26 cellular contexts compared by ENCODE assay signal in the genomic region with DNA sequence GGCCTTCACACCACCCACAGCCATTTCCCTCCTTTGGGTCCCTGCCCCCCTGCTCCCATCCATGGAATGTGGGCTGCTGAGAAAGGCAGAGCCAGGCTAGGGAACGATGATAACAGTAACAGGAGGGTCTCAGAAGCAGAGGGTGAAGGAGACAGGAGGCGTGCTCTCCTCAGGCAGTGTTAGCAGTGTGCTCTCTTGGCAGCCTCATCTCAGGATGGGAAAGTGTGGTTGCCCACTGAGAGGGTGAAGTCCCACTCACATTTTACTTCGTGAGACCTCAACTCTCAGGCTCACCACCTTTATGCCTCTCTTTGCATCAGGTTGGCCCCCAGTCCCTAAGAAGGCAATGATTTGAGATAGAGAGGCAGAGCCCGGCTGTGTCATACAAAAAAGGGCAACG. TPM values are rescaled to one million over a fixed set of nuclear protein-coding genes. Genes with fewer than 3 reads are reported as not detected.
DNase-seq lines count a peak whose midpoint lies in the region; ATAC-seq, FAIRE-seq and TF ChIP-seq lines count a peak whose summit lies in the region.
"Had no signal": no experiment of that assay in that cellular context is flagged by ENCODE, and none has a peak within 500 bp of the region (broad histone marks: within the 10 kb centered on the region; RNA-seq: fewer than 3 reads in every experiment).

No MANE protein-coding gene starts in this region.

- FAIRE-seq in pancreas (lab: Jason Lieb, UNC), result no peak
- FAIRE-seq: A204.1 had no signal

- peaks cover 64% of the 10 kb centered on the region for H3K4me1 Mint-ChIP-seq in activated CD4-positive, alpha-beta T cell treated with anti-CD3 and anti-CD28 coated beads for 36 hours
- H3K4me1 Mint-ChIP-seq in CD8-positive, alpha-beta memory T cell, result peaks cover 79 to 98% (median 91%) of the 10 kb centered on the region in 3 donors
- H3K4me1 Mint-ChIP-seq in activated naive CD8-positive, alpha-beta T cell (ENCODE audit: low read depth), result peaks cover 66% of the 10 kb centered on the region
- H3K4me1 Mint-ChIP-seq: B cell had no signal

- no peak overlapping the region for H3K27ac ChIP-seq in CD8-positive, alpha-beta memory T cell (ENCODE audit: low read depth, low read length)
- no peak overlapping the region for H3K27ac ChIP-seq in pancreas
- H3K27ac ChIP-seq: esophagus muscularis mucosa, gastrocnemius medialis, RWPE1, SK-N-MC had no signal

- WGBS in pancreas, 2 donors, result 94 to 97% methylated on average over 5 of the region's 5 CpGs

- H3K27ac Mint-ChIP-seq in activated CD4-positive, alpha-beta T cell treated with anti-CD3 and anti-CD28 coated beads for 36 hours, result peak overlapping the region; percentile 77
- H3K27ac Mint-ChIP-seq in CD8-positive, alpha-beta memory T cell, result peak overlapping the region; percentile 80 to 96 (median 87)
- peak overlapping the region; percentile 91 for H3K27ac Mint-ChIP-seq in activated naive CD8-positive, alpha-beta T cell
- H3K27ac Mint-ChIP-seq: B cell, type B pancreatic cell had no signal

- CTCF ChIA-PET in activated CD4-positive, alpha-beta T cell treated with anti-CD3 and anti-CD28 coated beads for 36 hours (lab: Charles Lee), result interaction anchor here (0.8 kb wide), 1 partner anchor 463 kb away, joined by 3 read pairs; no protein-coding TSS in a partner anchor
- CTCF ChIA-PET in CD8-positive, alpha-beta memory T cell (lab: Charles Lee), result interaction anchor here (1.9 kb wide), 1 partner anchor 19 kb away, joined by 4 read pairs; no protein-coding TSS in a partner anchor

- no peaks in the 10 kb centered on the region for H3K9me3 ChIP-seq in CD8-positive, alpha-beta memory T cell (ENCODE audit: low read length)
- H3K9me3 ChIP-seq in mucosa of descending colon (no peaks in the 10 kb centered on the region), pancreas (no peaks in the 10 kb centered on the region)
- H3K9me3 ChIP-seq: esophagus muscularis mucosa, gastrocnemius medialis had no signal

- H3K4me3 Mint-ChIP-seq in activated CD4-positive, alpha-beta T cell treated with anti-CD3 and anti-CD28 coated beads for 36 hours, result no peak overlapping the region
- H3K4me3 Mint-ChIP-seq in CD8-positive, alpha-beta memory T cell, result peak overlapping the region in 6 of 7 donors; percentile 26 to 84 (median 52)
- H3K4me3 Mint-ChIP-seq in activated naive CD8-positive, alpha-beta T cell, result peak overlapping the region; percentile 24
- H3K4me3 Mint-ChIP-seq: B cell, type B pancreatic cell had no signal

- peak; percentile 21 for ATAC-seq in activated CD4-positive, alpha-beta T cell treated with anti-CD3 and anti-CD28 coated beads for 36 hours
- ATAC-seq in mucosa of descending colon (peak; percentile 14), pancreas (no peak), HG02763 (IDR thresholded peaks at IDR 0.05; ENCODE audit: unreplicated experiment) (no peak)
- ATAC-seq: gastrocnemius medialis had no signal

- H3K27me3 ChIP-seq in CD8-positive, alpha-beta memory T cell (ENCODE audit: insufficient read depth, low read length, poor library complexity, severe bottlenecking), result no peaks in the 10 kb centered on the region
- no peaks in the 10 kb centered on the region for H3K27me3 ChIP-seq in pancreas
- H3K27me3 ChIP-seq: esophagus muscularis mucosa, gastrocnemius medialis had no signal

- POLR2A ChIA-PET in activated CD4-positive, alpha-beta T cell treated with anti-CD3 and anti-CD28 coated beads for 36 hours (lab: Charles Lee), result no interaction called here
- POLR2A ChIA-PET in CD8-positive, alpha-beta memory T cell (lab: Charles Lee), result interaction anchor here (0.9 kb wide), 1 partner anchor 11 kb away, joined by 5 read pairs; no protein-coding TSS in a partner anchor

- intact Hi-C loops in activated CD4-positive, alpha-beta T cell treated with anti-CD3 and anti-CD28 coated beads for 36 hours (cut with DNase I, micrococcal nuclease), result no loop called here
- intact Hi-C loops in mucosa of descending colon (cut with DNase I, micrococcal nuclease) (no loop called here), pancreas (cut with DNase I) (no loop called here)

- H3K27me3 Mint-ChIP-seq in activated CD4-positive, alpha-beta T cell treated with anti-CD3 and anti-CD28 coated beads for 36 hours, result no peaks in the 10 kb centered on the region
- peaks cover 0 to 2% of the 10 kb centered on the region in 2 donors for H3K27me3 Mint-ChIP-seq in CD8-positive, alpha-beta memory T cell
- H3K27me3 Mint-ChIP-seq in activated naive CD8-positive, alpha-beta T cell, result no peaks in the 10 kb centered on the region
- H3K27me3 Mint-ChIP-seq: B cell, type B pancreatic cell had no signal

- peaks cover 5% of the 10 kb centered on the region for H3K36me3 Mint-ChIP-seq in activated CD4-positive, alpha-beta T cell treated with anti-CD3 and anti-CD28 coated beads for 36 hours (ENCODE audit: low read depth)
- H3K36me3 Mint-ChIP-seq in CD8-positive, alpha-beta memory T cell, result peaks cover 2 to 33% (median 19%) of the 10 kb centered on the region in 3 donors
- H3K36me3 Mint-ChIP-seq in activated naive CD8-positive, alpha-beta T cell, result peaks cover 18% of the 10 kb centered on the region
- H3K36me3 Mint-ChIP-seq: type B pancreatic cell had no signal

- H3K4me3 ChIP-seq in CD8-positive, alpha-beta memory T cell (ENCODE audit: low read length), result no peak overlapping the region
- no peak overlapping the region for H3K4me3 ChIP-seq in mucosa of descending colon
- H3K4me3 ChIP-seq in pancreas, result no peak overlapping the region
- H3K4me3 ChIP-seq: esophagus muscularis mucosa, gastrocnemius medialis, SK-N-MC, skin epidermis had no signal

- no peaks in the 10 kb centered on the region for H3K36me3 ChIP-seq in CD8-positive, alpha-beta memory T cell (ENCODE audit: insufficient read depth, low read length)
- H3K36me3 ChIP-seq in mucosa of descending colon (ENCODE audit: low read depth), result no peaks in the 10 kb centered on the region
- H3K36me3 ChIP-seq in pancreas, result no peaks in the 10 kb centered on the region
- H3K36me3 ChIP-seq: gastrocnemius medialis had no signal

- TF ChIP-seq CTCF in mucosa of descending colon (IDR thresholded peaks at IDR 0.05) (no peak), pancreas (IDR thresholded peaks at IDR 0.05) (no peak)

- DNase-seq in activated CD4-positive, alpha-beta T cell treated with anti-CD3 and anti-CD28 coated beads for 36 hours, result peak; percentile 40
- DNase-seq in activated CD4-positive, alpha-beta T cell treated with anti-CD3 and anti-CD28 coated beads, Interleukin-2, amount 50 U/mL, for 4 hours, result no peak
- no peak for DNase-seq in CD8-positive, alpha-beta memory T cell
- no peak for DNase-seq in mucosa of descending colon
- DNase-seq in pancreas, result no peak
- no peak for DNase-seq in NCI-H1092 (lab: John Stamatoyannopoulos, UW)
- DNase-seq: activated CD8-positive, alpha-beta memory T cell treated with anti-CD3 and anti-CD28 coated beads, Interleukin-2, amount 50 U/mL, for 4 hours; activated naive CD4-positive, alpha-beta T cell treated with anti-CD3 and anti-CD28 coated beads, Interleukin-2, amount 50 U/mL, for 16 hours; effector CD8-positive, alpha-beta T cell; gastrocnemius medialis; hypothalamus; islet precursor cell; NCI-H1105; NCI-H2029 treated with DMSO at 0.1 percent for 48 hours; NCI-H226; NCI-H774 had no signal

- H3K9me3 Mint-ChIP-seq in activated CD4-positive, alpha-beta T cell treated with anti-CD3 and anti-CD28 coated beads for 36 hours (ENCODE audit: low read depth), result no peaks in the 10 kb centered on the region
- H3K9me3 Mint-ChIP-seq in CD8-positive, alpha-beta memory T cell, result no peaks in the 10 kb centered on the region
- H3K9me3 Mint-ChIP-seq in activated naive CD8-positive, alpha-beta T cell (ENCODE audit: low read depth), result no peaks in the 10 kb centered on the region
- H3K9me3 Mint-ChIP-seq: type B pancreatic cell had no signal

- peaks cover 34% of the 10 kb centered on the region for H3K4me1 ChIP-seq in CD8-positive, alpha-beta memory T cell (ENCODE audit: insufficient read depth, low read length)
- H3K4me1 ChIP-seq in mucosa of descending colon (ENCODE audit: low read depth) (no peaks in the 10 kb centered on the region), pancreas (peaks cover 0 to 4% (median 0%) of the 10 kb centered on the region in 3 donors)
- H3K4me1 ChIP-seq: esophagus muscularis mucosa had no signal

RNA-seq across cellular contexts. Expression of gene TIGIT, which starts 24.5 kb away (rescaled TPM):
- total RNA-seq in activated CD4-positive, alpha-beta T cell treated with anti-CD3 and anti-CD28 coated beads for 36 hours, result 10 to 100 TPM; 23.5 to 25.5 TPM
- 100 to 1,000 TPM; 185 TPM for total RNA-seq in CD8-positive, alpha-beta memory T cell
- polyA plus RNA-seq in CD8-positive, alpha-beta memory T cell, result 92.8 TPM
- total RNA-seq in mucosa of descending colon (1 to 10 TPM in 1 of 3 donors, under 1 TPM in 2; 0.54 to 1.6 (median 0.84) TPM), pancreas (under 1 TPM in 4 of 6 donors, not detected in 2; 0.06 to 0.34 (median 0.21) TPM)
- polyA plus RNA-seq in pancreas, result under 1 TPM in 1 of 2 donors, not detected in 1; 0.05 TPM
- total RNA-seq: Daoy, gastrocnemius medialis had no signal

Comparison
In these comparisons a context has a peak if more than half of its experiments do, and no peak if none do; other contexts are left out.
1. ATAC-seq: peak in activated CD4-positive, alpha-beta T cell treated with anti-CD3 and anti-CD28 coated beads for 36 hours (single experiment) and mucosa of descending colon (single experiment); none in pancreas (0 of 4) and HG02763 (single experiment).
2. RNA of gene TIGIT, which starts 24.5 kb away (total RNA-seq): 185 TPM in CD8-positive, alpha-beta memory T cell and 23.5 to 25.5 TPM in activated CD4-positive, alpha-beta T cell treated with anti-CD3 and anti-CD28 coated beads for 36 hours; 0.54 to 1.6 TPM in mucosa of descending colon and 0.06 to 0.34 TPM in pancreas; every median in the first group is over 4 times any median in the second.
3. Peak in every context shown above with its lines, with median percentiles within 50 percentile points of each other: H3K27ac Mint-ChIP-seq.